11 cellular contexts compared by ENCODE assay signal in the genomic region with DNA sequence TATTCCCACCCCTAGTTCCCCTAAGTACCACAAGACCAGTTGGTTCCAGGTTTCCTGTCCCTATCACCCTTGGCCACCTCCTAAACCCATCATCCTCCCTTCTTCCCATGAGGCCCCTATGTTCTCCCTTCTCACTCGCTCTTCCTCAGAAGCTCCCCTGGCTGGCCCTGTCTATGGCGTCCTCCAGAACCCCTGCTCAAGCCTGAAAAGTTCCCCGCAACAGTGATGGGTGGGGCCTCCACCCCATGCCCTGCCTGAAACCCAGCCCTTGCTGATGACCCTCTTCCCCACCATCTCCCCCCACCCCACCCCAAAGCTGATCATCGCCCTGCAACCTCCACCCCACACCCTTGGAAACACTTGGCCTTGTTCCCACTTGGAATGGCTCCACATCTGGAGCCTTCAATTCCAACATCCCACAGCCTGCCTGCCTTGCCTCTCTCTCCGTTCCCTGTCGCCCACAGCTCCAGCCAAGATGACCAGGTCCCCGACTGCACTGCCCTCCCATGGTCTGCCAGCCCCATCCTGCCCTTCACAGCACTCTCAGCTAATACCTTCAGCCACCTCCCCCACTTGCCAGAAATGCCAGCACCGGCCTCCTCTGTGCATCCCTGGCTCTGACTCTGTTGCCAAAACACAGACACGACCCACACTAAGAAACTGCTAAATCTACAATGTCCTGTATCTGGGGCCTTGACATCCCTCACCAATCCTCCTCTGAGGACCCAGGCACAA. TPM values are rescaled to one million over a fixed set of nuclear protein-coding genes. Genes with fewer than 3 reads are reported as not detected.
DNase-seq lines count a peak whose midpoint lies in the region; ATAC-seq and TF ChIP-seq lines count a peak whose summit lies in the region.
"Had no signal": no experiment of that assay in that cellular context is flagged by ENCODE, and none has a peak within 500 bp of the region (broad histone marks: within the 10 kb centered on the region; RNA-seq: fewer than 3 reads in every experiment).

No MANE protein-coding gene starts in this region.

- no peak overlapping the region for H2AFZ ChIP-seq in GM23248

- H3K4me3 ChIP-seq in H7 (ENCODE audit: insufficient read depth, low read depth, low read length) = no peak overlapping the region
- H3K4me3 ChIP-seq in esophagus (ENCODE audit: low read depth in 1 of 2, low read length in 2 of 2) = no peak overlapping the region
- H3K4me3 ChIP-seq in effector memory CD4-positive, alpha-beta T cell (ENCODE audit: insufficient read depth, low read depth, low read length, poor library complexity, severe bottlenecking) = no peak overlapping the region
- H3K4me3 ChIP-seq in GM23248 = no peak overlapping the region

- TF ChIP-seq CTCF in RWPE1 (conservative IDR thresholded peaks at IDR 0.05; ENCODE audit: low read depth) (no peak), progenitor cell of endocrine pancreas (IDR thresholded peaks at IDR 0.05; ENCODE audit: unreplicated experiment) (no peak)

- H3K36me3 Mint-ChIP-seq in progenitor cell of endocrine pancreas (ENCODE audit: insufficient read depth) = peaks cover 12% of the 10 kb centered on the region

- 67 to 70% methylated on average over 9 of the region's 9 CpGs for WGBS in esophagus, 2 donors
- 75% methylated on average over 8 to 9 of the region's 9 CpGs for WGBS in GM23248 (ENCODE audit: low coverage in 1 of 2, low lambda C conversion rate in 2 of 2, missing lambda C conversion rate in 2 of 2), 2 experiments

- H3K4me1 Mint-ChIP-seq in progenitor cell of endocrine pancreas (ENCODE audit: low read depth) = peaks cover 30% of the 10 kb centered on the region

- CTCF ChIA-PET in RWPE1 (lab: Yijun Ruan, JAX) = no interaction called here

- H3K4me1 ChIP-seq in esophagus (ENCODE audit: control insufficient read depth in 2 of 2, insufficient read depth in 2 of 2, low read length in 1 of 2) = peaks cover 5 to 12% of the 10 kb centered on the region in 2 donors
- no peaks in the 10 kb centered on the region for H3K4me1 ChIP-seq in effector memory CD4-positive, alpha-beta T cell (ENCODE audit: control insufficient read depth, insufficient read depth, low read length, poor library complexity, severe bottlenecking)
- peaks cover 10% of the 10 kb centered on the region for H3K4me1 ChIP-seq in GM23248 (ENCODE audit: insufficient read depth)

- H3F3A ChIP-seq in GM23248 (ENCODE audit: insufficient read depth) = peaks cover 14% of the 10 kb centered on the region; the same call in 1 of the 2 replicates

- H3K9me3 Mint-ChIP-seq in progenitor cell of endocrine pancreas (ENCODE audit: low read depth) = no peaks in the 10 kb centered on the region

- H3K36me3 ChIP-seq in H7 (replicated peaks; ENCODE audit: control insufficient read depth, insufficient read depth, low read length) = peaks cover 2% of the 10 kb centered on the region
- H3K36me3 ChIP-seq in esophagus (ENCODE audit: control insufficient read depth in 2 of 2, insufficient read depth in 2 of 2, low read length in 1 of 2) = peaks cover 5 to 11% of the 10 kb centered on the region in 2 donors
- peaks cover 78% of the 10 kb centered on the region for H3K36me3 ChIP-seq in effector memory CD4-positive, alpha-beta T cell (ENCODE audit: control insufficient read depth, insufficient read depth, low read length)
- H3K36me3 ChIP-seq in GM23248 (ENCODE audit: low read depth) = no peaks in the 10 kb centered on the region

- no peaks in the 10 kb centered on the region for H3K27me3 ChIP-seq in H7 (ENCODE audit: control insufficient read depth, insufficient read depth, low read length)
- H3K27me3 ChIP-seq in esophagus (ENCODE audit: control insufficient read depth in 1 of 2, insufficient read depth in 2 of 2, low read length in 2 of 2) = no peaks in the 10 kb centered on the region
- no peaks in the 10 kb centered on the region for H3K27me3 ChIP-seq in effector memory CD4-positive, alpha-beta T cell (replicated peaks; ENCODE audit: control insufficient read depth, insufficient read depth, low read length, poor library complexity, severe bottlenecking)
- no peaks in the 10 kb centered on the region for H3K27me3 ChIP-seq in GM23248 (replicated peaks; ENCODE audit: insufficient read depth)
- H3K27me3 ChIP-seq: neutrophil had no signal

- peak; percentile 17 for DNase-seq in H7
- no peak for DNase-seq in RWPE1 (ENCODE audit: low spot score)
- no peak for DNase-seq in progenitor cell of endocrine pancreas (ENCODE audit: low spot score, unreplicated experiment)
- DNase-seq in effector memory CD4-positive, alpha-beta T cell = no peak
- no peak for DNase-seq in GM23248
- DNase-seq in iPS-NIHi7 (ENCODE audit: extremely low spot score) = no peak
- DNase-seq: NCI-H146; stimulated activated naive CD4-positive, alpha-beta T cell treated with Interleukin-2 at 50 U/mL for 16 hours had no signal

- H3K9ac ChIP-seq in GM23248 = no peak overlapping the region

- peak overlapping the region; percentile 22 for H3K4me3 Mint-ChIP-seq in progenitor cell of endocrine pancreas (ENCODE audit: low read depth)

- H3K79me2 ChIP-seq in GM23248 (ENCODE audit: insufficient read depth) = no peaks in the 10 kb centered on the region

- peak overlapping the region; percentile 94 for H3K27ac Mint-ChIP-seq in progenitor cell of endocrine pancreas

- in situ Hi-C loops in GM23248 (cut with MboI) = no loop called here

- H3K9me3 ChIP-seq in esophagus (ENCODE audit: control insufficient read depth in 2 of 2, insufficient read depth in 1 of 2, low read depth in 1 of 2, low read length in 1 of 2) = no peaks in the 10 kb centered on the region
- no peaks in the 10 kb centered on the region for H3K9me3 ChIP-seq in effector memory CD4-positive, alpha-beta T cell (ENCODE audit: control insufficient read depth, low read length)
- H3K9me3 ChIP-seq in GM23248 (ENCODE audit: low read depth) = no peaks in the 10 kb centered on the region
- H3K9me3 ChIP-seq: neutrophil had no signal

- no peaks in the 10 kb centered on the region for H3K27me3 Mint-ChIP-seq in progenitor cell of endocrine pancreas

- H3K9me2 ChIP-seq in GM23248 (ENCODE audit: insufficient read depth) = no peaks in the 10 kb centered on the region

- H4K20me1 ChIP-seq in GM23248 (ENCODE audit: insufficient read depth) = no peaks in the 10 kb centered on the region

- POLR2A ChIA-PET in RWPE1 (lab: Yijun Ruan, JAX; ENCODE audit: low non-redundant PET) = no interaction called here

- H3K27ac ChIP-seq in RWPE1 (peak overlapping the region; percentile 83), esophagus (ENCODE audit: low read depth in 2 of 2, low read length in 1 of 2) (peak overlapping the region; percentile 70 to 72), GM23248 (no peak overlapping the region)
- no peak overlapping the region for H3K27ac ChIP-seq in effector memory CD4-positive, alpha-beta T cell (ENCODE audit: insufficient read depth, low read length, poor library complexity, severe bottlenecking)
- H3K27ac ChIP-seq: neutrophil had no signal

- no peak for ATAC-seq in HG03571 (IDR thresholded peaks at IDR 0.05; ENCODE audit: unreplicated experiment)

- no peak overlapping the region for H3K4me2 ChIP-seq in GM23248 (ENCODE audit: unreplicated experiment)

RNA-seq across cellular contexts. Expression of a gene that starts 10.5 kb away (rescaled TPM):
- total RNA-seq in H7 (2014; rRNA removed; shearing (Covaris generic)) = 11.3 and 21.8 TPM in 2 replicates
- polyA plus RNA-seq in esophagus = 1 to 10 TPM; 1.9 to 3.7 TPM
- 20.5 and 26.2 TPM in 2 replicates for total RNA-seq in progenitor cell of endocrine pancreas
- 2.5 and 5.0 TPM in 2 replicates for total RNA-seq in GM23248 (2014; rRNA removed; shearing (Covaris generic))
- 1.4 and 2.0 TPM in 2 replicates for polyA plus RNA-seq in GM23248 (2016; fragmentation: Nextera tagmentation; extraction: Ambion mirVana)

RNA-seq across cellular contexts. Expression of a gene that starts 20.3 kb away (rescaled TPM):
- 138 and 156 TPM in 2 replicates for total RNA-seq in H7 (2014; rRNA removed; shearing (Covaris generic))
- polyA plus RNA-seq in esophagus (10 to 100 TPM; 17.5 to 30.4 TPM), GM23248 (2016; fragmentation: Nextera tagmentation; extraction: Ambion mirVana) (30.6 and 35.1 TPM in 2 replicates)
- total RNA-seq in progenitor cell of endocrine pancreas = 41.1 and 44.1 TPM in 2 replicates
- total RNA-seq in GM23248 (2014; rRNA removed; shearing (Covaris generic)) = 24.8 and 37.3 TPM in 2 replicates

RNA-seq across cellular contexts. Expression of a gene that starts 20.4 kb away (rescaled TPM):
- total RNA-seq in H7 (2014; rRNA removed; shearing (Covaris generic)) = 0.21 and 0.30 TPM in 2 replicates
- polyA plus RNA-seq in esophagus = under 1 TPM; 0.25 to 0.53 TPM
- total RNA-seq in progenitor cell of endocrine pancreas = 1.3 and 1.7 TPM in 2 replicates
- total RNA-seq in GM23248 (2014; rRNA removed; shearing (Covaris generic)) = not detected in 2 replicates
- polyA plus RNA-seq in GM23248 (2016; fragmentation: Nextera tagmentation; extraction: Ambion mirVana) = 0.82 and 0.95 TPM in 2 replicates

RNA-seq across cellular contexts. Expression of a gene that starts 30.0 kb away (rescaled TPM):
- 35.5 and 48.6 TPM in 2 replicates for total RNA-seq in H7 (2014; rRNA removed; shearing (Covaris generic))
- 10 to 100 TPM; 28.6 to 34.7 TPM for polyA plus RNA-seq in esophagus
- total RNA-seq in progenitor cell of endocrine pancreas = 58.6 and 59.0 TPM in 2 replicates
- 36.3 and 41.2 TPM in 2 replicates for total RNA-seq in GM23248 (2014; rRNA removed; shearing (Covaris generic))
- 38.6 and 39.5 TPM in 2 replicates for polyA plus RNA-seq in GM23248 (2016; fragmentation: Nextera tagmentation; extraction: Ambion mirVana)

RNA-seq across cellular contexts. Expression of a gene that starts 39.9 kb away (rescaled TPM):
- total RNA-seq in H7 (2014; rRNA removed; shearing (Covaris generic)) = 0.07 and 0.10 TPM in 2 replicates
- polyA plus RNA-seq in esophagus = 1 to 10 TPM; 3.8 to 6.1 TPM
- total RNA-seq in progenitor cell of endocrine pancreas = 0.74 and 1.1 TPM in 2 replicates
- not detected in 2 replicates for total RNA-seq in GM23248 (2014; rRNA removed; shearing (Covaris generic))
- not detected in 2 replicates for polyA plus RNA-seq in GM23248 (2016; fragmentation: Nextera tagmentation; extraction: Ambion mirVana)

Comparison
In these comparisons a context has a peak if more than half of its experiments do, and no peak if none do; other contexts are left out.
1. H3K27ac ChIP-seq: peak in RWPE1 (single experiment) and esophagus (2 of 2); none in effector memory CD4-positive, alpha-beta T cell (single experiment) and GM23248 (single experiment).